17 cellular contexts compared by ENCODE assay signal in genomic region chr7:120961638-120962173, GRCh38. TPM values are rescaled to one million over a fixed set of nuclear protein-coding genes. Genes with fewer than 3 reads are reported as not detected.
"Had no signal": no experiment of that assay in that cellular context is flagged by ENCODE, and none has a peak within 500 bp of the region (broad histone marks: within the 10 kb centered on the region; RNA-seq: fewer than 3 reads in every experiment).

No MANE protein-coding gene starts in this region.

- DNase-seq: activated CD4-positive, alpha-beta memory T cell treated with anti-CD3 and anti-CD28 coated beads for 36 hours; activated CD4-positive, alpha-beta T cell treated with anti-CD3 and anti-CD28 coated beads for 1 hour; activated CD8-positive, alpha-beta memory T cell treated with anti-CD3 and anti-CD28 coated beads, Interleukin-2, amount 10 ng/mL, durations not matched to agents 7 days and 5 days; activated effector memory CD4-positive, alpha-beta T cell treated with Interleukin-2 at 50 U/mL for 16 hours; activated naive CD4-positive, alpha-beta T cell treated with anti-CD3 and anti-CD28 coated beads, Interleukin-2, amount 50 U/mL, for 16 hours; activated T-cell treated with anti-CD3 and anti-CD28 coated beads, Interleukin-2, amount 50 U/mL, for 1 hour; adrenal gland; esophagus squamous epithelium; foreskin keratinocyte; glutamatergic neuron; hypothalamus; kidney glomerular epithelial cell; T1000; thyroid gland had no signal

- H3K4me1 Mint-ChIP-seq: neural progenitor cell had no signal

- H3K27me3 Mint-ChIP-seq: activated CD4-positive, alpha-beta memory T cell treated with anti-CD3 and anti-CD28 coated beads for 36 hours; activated CD8-positive, alpha-beta memory T cell treated with anti-CD3 and anti-CD28 coated beads, Interleukin-2, amount 10 ng/mL, durations not matched to agents 7 days and 5 days had no signal

- H3K4me3 Mint-ChIP-seq: activated CD4-positive, alpha-beta memory T cell treated with anti-CD3 and anti-CD28 coated beads for 36 hours; activated CD8-positive, alpha-beta memory T cell treated with anti-CD3 and anti-CD28 coated beads, Interleukin-2, amount 10 ng/mL, durations not matched to agents 7 days and 5 days; neural progenitor cell had no signal

- H3K27ac Mint-ChIP-seq: activated CD4-positive, alpha-beta memory T cell treated with anti-CD3 and anti-CD28 coated beads for 36 hours; activated CD8-positive, alpha-beta memory T cell treated with anti-CD3 and anti-CD28 coated beads, Interleukin-2, amount 10 ng/mL, durations not matched to agents 7 days and 5 days; neural progenitor cell had no signal

- H3K27ac ChIP-seq: adrenal gland, cardiac muscle cell, esophagus squamous epithelium, foreskin keratinocyte, neural progenitor cell, thyroid gland had no signal

- H3K4me1 ChIP-seq: foreskin keratinocyte had no signal

- H3K9ac ChIP-seq: neural progenitor cell had no signal

- H3K4me3 ChIP-seq: adrenal gland, cardiac muscle cell, esophagus squamous epithelium, neural progenitor cell, thyroid gland had no signal

- ATAC-seq: activated CD8-positive, alpha-beta memory T cell treated with anti-CD3 and anti-CD28 coated beads, Interleukin-2, amount 10 ng/mL, durations not matched to agents 7 days and 5 days; foreskin keratinocyte; sciatic nerve had no signal

- H3K27me3 ChIP-seq: adrenal gland, cardiac muscle cell, esophagus squamous epithelium, foreskin keratinocyte, neural progenitor cell, thyroid gland had no signal

- H3K9me3 ChIP-seq: adrenal gland, esophagus squamous epithelium, thyroid gland had no signal

- H3K9me3 Mint-ChIP-seq: activated CD4-positive, alpha-beta memory T cell treated with anti-CD3 and anti-CD28 coated beads for 36 hours; neural progenitor cell had no signal

- H3K36me3 ChIP-seq: neural progenitor cell had no signal

RNA-seq across cellular contexts. Expression of gene CPED1, which starts 26.8 kb away (rescaled TPM):
- total RNA-seq: activated CD4-positive, alpha-beta memory T cell treated with anti-CD3 and anti-CD28 coated beads for 36 hours had no signal
